Comparison of ENCODE assay signal across 9 cellular contexts in the genomic region with DNA sequence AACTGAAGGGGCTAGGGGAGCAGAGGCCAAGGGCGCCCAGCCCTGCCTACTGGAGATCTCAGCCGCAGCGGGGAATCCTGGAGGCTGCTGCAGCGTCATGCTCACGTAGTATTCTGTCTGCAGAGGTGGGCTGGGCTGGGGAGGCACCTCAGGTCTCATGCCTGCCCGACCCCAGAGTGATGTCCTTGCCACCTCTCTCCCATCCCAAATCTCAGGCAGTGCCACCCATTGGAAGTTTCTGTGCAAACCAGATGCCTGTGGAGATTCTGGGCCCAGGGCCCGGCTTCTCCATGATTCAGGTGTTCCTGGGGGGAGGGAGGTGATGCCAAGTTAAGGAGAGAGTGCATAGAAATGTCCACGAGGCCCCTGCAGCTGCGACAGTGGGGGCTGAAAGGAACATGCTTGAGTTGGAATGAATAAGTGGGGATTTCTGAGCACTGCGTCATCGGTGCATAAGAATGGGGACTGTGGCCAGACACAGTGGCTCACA.
DNase-seq lines count a peak whose midpoint lies in the region; ATAC-seq and TF ChIP-seq lines count a peak whose summit lies in the region.
"Had no signal": no experiment of that assay in that cellular context is flagged by ENCODE, and none has a peak within 500 bp of the region (broad histone marks: within the 10 kb centered on the region; RNA-seq: fewer than 3 reads in every experiment).

No MANE protein-coding gene starts in this region.

- H3K4me3 ChIP-seq in GM12865 (ENCODE audit: low read depth, low read length), result peak overlapping the region; percentile 15
- no peak overlapping the region for H3K4me3 ChIP-seq in RWPE2 (ENCODE audit: severe bottlenecking)

- H3K27me3 ChIP-seq in RWPE2 (ENCODE audit: insufficient read depth, poor library complexity, severe bottlenecking), result no peaks in the 10 kb centered on the region

- ATAC-seq in GM19463 (IDR thresholded peaks at IDR 0.05; ENCODE audit: unreplicated experiment), result peak; percentile 6
- no peak for ATAC-seq in RWPE2 (ENCODE audit: low read depth)
- no peak for ATAC-seq in GM18861 (IDR thresholded peaks at IDR 0.05; ENCODE audit: unreplicated experiment)

- TF ChIP-seq CTCF in GM12865 (IDR thresholded peaks at IDR 0.05; ENCODE audit: insufficient read depth, low read depth, low read length, missing control alignments), result no peak
- TF ChIP-seq CTCF in RWPE2 (IDR thresholded peaks at IDR 0.05; ENCODE audit: poor library complexity, severe bottlenecking), result no peak

- DNase-seq in GM12865 (ENCODE audit: low read depth), result peak; percentile 73
- no peak for DNase-seq in RWPE2 (ENCODE audit: low spot score)
- peak; percentile 42 for DNase-seq in islet precursor cell
- DNase-seq in DMS153 (lab: John Stamatoyannopoulos, UW), result no peak
- no peak for DNase-seq in dedifferentiated amniotic fluid mesenchymal stem cell (ENCODE audit: extremely low spot score)
- no peak for DNase-seq in NCI-H1048 (lab: John Stamatoyannopoulos, UW)
- DNase-seq: NCI-H2171 treated with DMSO at 0.1 percent for 48 hours had no signal

- H3K36me3 ChIP-seq in RWPE2 (ENCODE audit: low read depth), result no peaks in the 10 kb centered on the region

- H3K9me3 ChIP-seq in RWPE2 (ENCODE audit: severe bottlenecking), result no peaks in the 10 kb centered on the region

- peaks cover 13% of the 10 kb centered on the region for H3K4me1 ChIP-seq in RWPE2 (ENCODE audit: insufficient read depth, poor library complexity, severe bottlenecking)

- H3K27ac ChIP-seq in RWPE2 (ENCODE audit: poor library complexity, severe bottlenecking), result peak overlapping the region; percentile 52

Comparison
In these comparisons a context has a peak if more than half of its experiments do, and no peak if none do; other contexts are left out.
1. DNase-seq: peak in GM12865 (single experiment) and islet precursor cell (single experiment); none in RWPE2 (single experiment), DMS153 (single experiment), dedifferentiated amniotic fluid mesenchymal stem cell (single experiment) and NCI-H1048 (single experiment).